8 cellular contexts compared by ENCODE assay signal in genomic region chr12:56634242-56634836, GRCh38. TPM values are rescaled to one million over a fixed set of nuclear protein-coding genes. Genes with fewer than 3 reads are reported as not detected.
DNase-seq lines count a peak whose midpoint lies in the region; ATAC-seq and TF ChIP-seq lines count a peak whose summit lies in the region.

No MANE protein-coding gene starts in this region.

- CTCF ChIA-PET in CD4-positive, alpha-beta T cell (lab: Charles Lee), result interaction anchor here (1.2 to 3.7 kb wide), 3 partner anchors 11 to 120 kb away, joined by 3 to 30 read pairs (median 11); partner anchors contain the start of gene PTGES3

- no peaks in the 10 kb centered on the region for H3K27me3 ChIP-seq in CD4-positive, alpha-beta T cell (ENCODE audit: control insufficient read depth, insufficient read depth, low read length)
- H3K27me3 ChIP-seq in RWPE2 (ENCODE audit: insufficient read depth, poor library complexity, severe bottlenecking) (no peaks in the 10 kb centered on the region), liver (ENCODE audit: control insufficient read depth in 4 of 4, insufficient read depth in 4 of 4, low read length in 3 of 4) (no peaks in the 10 kb centered on the region)

- peaks cover 80% of the 10 kb centered on the region for H3K4me1 Mint-ChIP-seq in CD4-positive, alpha-beta T cell (ENCODE audit: low read depth)
- H3K4me1 Mint-ChIP-seq in central memory CD8-positive, alpha-beta T cell, result peaks cover 63% of the 10 kb centered on the region
- H3K4me1 Mint-ChIP-seq in stimulated activated naive CD8-positive, alpha-beta T cell treated with anti-CD3 and anti-CD28 coated beads, Interleukin-15, amount 100 ng/mL, for 72 hours, result peaks cover 68% of the 10 kb centered on the region

- H3K27ac Mint-ChIP-seq in CD4-positive, alpha-beta T cell, result peak overlapping the region; percentile 98
- H3K27ac Mint-ChIP-seq in central memory CD8-positive, alpha-beta T cell (ENCODE audit: low read depth), result peak overlapping the region; percentile 94
- peak overlapping the region; percentile 74 to 93 for H3K27ac Mint-ChIP-seq in stimulated activated naive CD8-positive, alpha-beta T cell treated with anti-CD3 and anti-CD28 coated beads, Interleukin-15, amount 100 ng/mL, for 72 hours

- peak in 1 of 10 experiments; percentile 8 for DNase-seq in CD4-positive, alpha-beta T cell
- DNase-seq in HPDE6-E6E7 (ENCODE audit: extremely low spot score), result peak; percentile 69
- peak; percentile 83 for DNase-seq in RWPE2 (ENCODE audit: low spot score)
- DNase-seq in central memory CD8-positive, alpha-beta T cell (ENCODE audit: low spot score in 2 of 2), result no peak
- peak in 1 of 2 donors; percentile 45 for DNase-seq in stimulated activated naive CD8-positive, alpha-beta T cell treated with anti-CD3 and anti-CD28 coated beads, Interleukin-15, amount 100 ng/mL, for 72 hours

- intact Hi-C loops in CD4-positive, alpha-beta T cell (cut with DNase I, micrococcal nuclease), result loop anchor here in 1 of 2 experiments (10.0 kb wide), 2 partner anchors 450 to 820 kb away; partner anchors contain the start of genes NAB2, ORMDL2 and SARNP

- H3K36me3 Mint-ChIP-seq in CD4-positive, alpha-beta T cell (ENCODE audit: low read depth), result peaks cover 50% of the 10 kb centered on the region
- H3K36me3 Mint-ChIP-seq in central memory CD8-positive, alpha-beta T cell (ENCODE audit: insufficient read depth), result peaks cover 40% of the 10 kb centered on the region

- peaks cover 15% of the 10 kb centered on the region for H3K4me1 ChIP-seq in RWPE2 (ENCODE audit: insufficient read depth, poor library complexity, severe bottlenecking)
- peaks cover 14 to 72% (median 61%) of the 10 kb centered on the region in 4 donors for H3K4me1 ChIP-seq in liver (ENCODE audit: control insufficient read depth in 4 of 4, insufficient read depth in 4 of 4, low read length in 3 of 4)

- H3K4me3 ChIP-seq in RWPE2 (ENCODE audit: severe bottlenecking) (peak overlapping the region; percentile 76), liver (ENCODE audit: low read depth in 1 of 3, low read length in 3 of 3) (peak overlapping the region; percentile 76 to 81 (median 80))

- no peaks in the 10 kb centered on the region for H3K27me3 Mint-ChIP-seq in CD4-positive, alpha-beta T cell
- H3K27me3 Mint-ChIP-seq in central memory CD8-positive, alpha-beta T cell, result no peaks in the 10 kb centered on the region
- no peaks in the 10 kb centered on the region for H3K27me3 Mint-ChIP-seq in stimulated activated naive CD8-positive, alpha-beta T cell treated with anti-CD3 and anti-CD28 coated beads, Interleukin-15, amount 100 ng/mL, for 72 hours

- H3K9ac ChIP-seq in liver (ENCODE audit: low read depth in 1 of 2, low read length in 2 of 2), result peak overlapping the region; percentile 52 to 63

- H3K4me3 Mint-ChIP-seq in CD4-positive, alpha-beta T cell, result peak overlapping the region; percentile 93
- H3K4me3 Mint-ChIP-seq in central memory CD8-positive, alpha-beta T cell, result peak overlapping the region; percentile 98
- H3K4me3 Mint-ChIP-seq in stimulated activated naive CD8-positive, alpha-beta T cell treated with anti-CD3 and anti-CD28 coated beads, Interleukin-15, amount 100 ng/mL, for 72 hours, result peak overlapping the region; percentile 92 to 94

- no peaks in the 10 kb centered on the region for H3K9me3 ChIP-seq in CD4-positive, alpha-beta T cell (ENCODE audit: control insufficient read depth, low read length)
- H3K9me3 ChIP-seq in RWPE2 (ENCODE audit: severe bottlenecking), result no peaks in the 10 kb centered on the region
- no peaks in the 10 kb centered on the region for H3K9me3 ChIP-seq in liver (ENCODE audit: control insufficient read depth in 4 of 4, low read length in 3 of 4)

- 2% methylated on average over 27 of the region's 27 CpGs for WGBS in liver

- no peak for ATAC-seq in CD4-positive, alpha-beta T cell (ENCODE audit: poor library complexity)
- ATAC-seq in RWPE2 (ENCODE audit: low read depth) (peak; percentile 40), GM18511 (IDR thresholded peaks at IDR 0.05; ENCODE audit: unreplicated experiment) (no peak), GM19035 (IDR thresholded peaks at IDR 0.05; ENCODE audit: unreplicated experiment) (no peak)
- no peak for ATAC-seq in central memory CD8-positive, alpha-beta T cell (replicated peaks; ENCODE audit: extremely low read depth, poor library complexity, severe bottlenecking)
- ATAC-seq in stimulated activated naive CD8-positive, alpha-beta T cell treated with anti-CD3 and anti-CD28 coated beads, Interleukin-15, amount 100 ng/mL, for 72 hours, result no peak

- no peak for TF ChIP-seq CTCF in CD4-positive, alpha-beta T cell (IDR thresholded peaks at IDR 0.05)
- TF ChIP-seq CTCF in RWPE2 (IDR thresholded peaks at IDR 0.05; ENCODE audit: poor library complexity, severe bottlenecking), result no peak
- TF ChIP-seq CTCF in liver (IDR thresholded peaks at IDR 0.05; ENCODE audit: low read depth, low read length, missing input control), result no peak

- TF ChIP-seq RAD21 in liver (IDR thresholded peaks at IDR 0.05), result no peak

- peaks cover 23% of the 10 kb centered on the region for H3K36me3 ChIP-seq in RWPE2 (ENCODE audit: low read depth)
- H3K36me3 ChIP-seq in liver (ENCODE audit: control insufficient read depth in 4 of 4, insufficient read depth in 3 of 4, low read depth in 1 of 4, low read length in 3 of 4), result peaks cover 7 to 16% (median 12%) of the 10 kb centered on the region in 4 donors

- POLR2A ChIA-PET in CD4-positive, alpha-beta T cell (lab: Charles Lee), result interaction anchor here (0.5 to 9.4 kb wide), 11 partner anchors 9 to 478 kb away, joined by 3 to 139 read pairs (median 3); partner anchors contain the start of genes ATP5F1B, NACA, NEMP1 and PTGES3

- peak overlapping the region; percentile 84 for H3K27ac ChIP-seq in CD4-positive, alpha-beta T cell (ENCODE audit: low read depth, low read length)
- H3K27ac ChIP-seq in RWPE2 (ENCODE audit: poor library complexity, severe bottlenecking), result peak overlapping the region; percentile 86
- peak overlapping the region; percentile 86 to 92 for H3K27ac ChIP-seq in liver (ENCODE audit: low read depth in 1 of 2, low read length in 2 of 2)

- H3K9me3 Mint-ChIP-seq in CD4-positive, alpha-beta T cell, result no peaks in the 10 kb centered on the region
- H3K9me3 Mint-ChIP-seq in central memory CD8-positive, alpha-beta T cell, result no peaks in the 10 kb centered on the region
- no peaks in the 10 kb centered on the region for H3K9me3 Mint-ChIP-seq in stimulated activated naive CD8-positive, alpha-beta T cell treated with anti-CD3 and anti-CD28 coated beads, Interleukin-15, amount 100 ng/mL, for 72 hours

TF ChIP-seq in liver, 16 proteins besides CTCF, POLR2A, EP300 and RAD21 (continues in another document):
- TF ChIP-seq RXRA (IDR thresholded peaks at IDR 0.05) (no peak), EGR1 (IDR thresholded peaks at IDR 0.05; ENCODE audit: low read depth in 2 of 2) (no peak), NR2F2 (IDR thresholded peaks at IDR 0.05) (no peak), GABPA (IDR thresholded peaks at IDR 0.05 in 1 of 2, conservative IDR thresholded peaks at IDR 0.05 in 1 of 2) (no peak), FOXA1 (IDR thresholded peaks at IDR 0.05) (no peak), TAF1 (conservative IDR thresholded peaks at IDR 0.05) (no peak), JUND (IDR thresholded peaks at IDR 0.05) (no peak), HNF4A (conservative IDR thresholded peaks at IDR 0.05) (no peak), HNF4G (IDR thresholded peaks at IDR 0.05) (no peak), FOXA2 (IDR thresholded peaks at IDR 0.05) (no peak), SP1 (IDR thresholded peaks at IDR 0.05) (no peak), YY1 (IDR thresholded peaks at IDR 0.05) (no peak)
- TF ChIP-seq, protein P1, sequence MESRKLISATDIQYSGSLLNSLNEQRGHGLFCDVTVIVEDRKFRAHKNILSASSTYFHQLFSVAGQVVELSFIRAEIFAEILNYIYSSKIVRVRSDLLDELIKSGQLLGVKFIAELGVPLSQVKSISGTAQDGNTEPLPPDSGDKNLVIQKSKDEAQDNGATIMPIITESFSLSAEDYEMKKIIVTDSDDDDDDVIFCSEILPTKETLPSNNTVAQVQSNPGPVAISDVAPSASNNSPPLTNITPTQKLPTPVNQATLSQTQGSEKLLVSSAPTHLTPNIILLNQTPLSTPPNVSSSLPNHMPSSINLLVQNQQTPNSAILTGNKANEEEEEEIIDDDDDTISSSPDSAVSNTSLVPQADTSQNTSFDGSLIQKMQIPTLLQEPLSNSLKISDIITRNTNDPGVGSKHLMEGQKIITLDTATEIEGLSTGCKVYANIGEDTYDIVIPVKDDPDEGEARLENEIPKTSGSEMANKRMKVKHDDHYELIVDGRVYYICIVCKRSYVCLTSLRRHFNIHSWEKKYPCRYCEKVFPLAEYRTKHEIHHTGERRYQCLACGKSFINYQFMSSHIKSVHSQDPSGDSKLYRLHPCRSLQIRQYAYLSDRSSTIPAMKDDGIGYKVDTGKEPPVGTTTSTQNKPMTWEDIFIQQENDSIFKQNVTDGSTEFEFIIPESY (IDR thresholded peaks at IDR 0.05), result no peak
- TF ChIP-seq, protein P2, sequence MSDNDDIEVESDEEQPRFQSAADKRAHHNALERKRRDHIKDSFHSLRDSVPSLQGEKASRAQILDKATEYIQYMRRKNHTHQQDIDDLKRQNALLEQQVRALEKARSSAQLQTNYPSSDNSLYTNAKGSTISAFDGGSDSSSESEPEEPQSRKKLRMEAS (IDR thresholded peaks at IDR 0.05), result no peak
- TF ChIP-seq, protein P3, sequence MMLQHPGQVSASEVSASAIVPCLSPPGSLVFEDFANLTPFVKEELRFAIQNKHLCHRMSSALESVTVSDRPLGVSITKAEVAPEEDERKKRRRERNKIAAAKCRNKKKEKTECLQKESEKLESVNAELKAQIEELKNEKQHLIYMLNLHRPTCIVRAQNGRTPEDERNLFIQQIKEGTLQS (IDR thresholded peaks at IDR 0.05), result no peak

RNA-seq across cellular contexts. Expression of gene BAZ2A, which starts 4.2 kb away (rescaled TPM):
- 100 to 1,000 TPM; 207 to 211 TPM for total RNA-seq in CD4-positive, alpha-beta T cell
- total RNA-seq in liver, result 10 to 100 TPM; 23.0 to 31.9 TPM
- polyA plus RNA-seq in liver, result 10 to 100 TPM; 12.8 to 21.0 TPM

RNA-seq across cellular contexts. Expression of gene ATP5F1B, which starts 11.4 kb away (rescaled TPM):
- 100 to 1,000 TPM; 305 to 318 TPM for total RNA-seq in CD4-positive, alpha-beta T cell
- total RNA-seq in liver, result 100 to 1,000 TPM; 273 to 347 TPM
- polyA plus RNA-seq in liver, result 100 to 1,000 TPM; 528 to 569 TPM

RNA-seq across cellular contexts. Expression of gene PTGES3, which starts 53.7 kb away (rescaled TPM):
- 100 to 1,000 TPM; 146 to 154 TPM for total RNA-seq in CD4-positive, alpha-beta T cell
- 10 to 100 TPM; 65.0 to 87.2 TPM for total RNA-seq in liver
- 10 to 100 TPM; 75.4 to 94.1 TPM for polyA plus RNA-seq in liver

Comparison
In these comparisons a context has a peak if more than half of its experiments do, and no peak if none do; other contexts are left out.
1. DNase-seq: peak in HPDE6-E6E7 (single experiment) and RWPE2 (single experiment); none in central memory CD8-positive, alpha-beta T cell (0 of 2).
2. RNA of gene BAZ2A, which starts 4.2 kb away (total RNA-seq): 207 to 211 TPM in CD4-positive, alpha-beta T cell; 23.0 to 31.9 TPM in liver; every median in the first group is over 4 times any median in the second.
3. Peak in every context shown above with its lines, with median percentiles within 50 percentile points of each other: H3K27ac ChIP-seq, H3K27ac Mint-ChIP-seq and H3K4me3 Mint-ChIP-seq.